12 cellular contexts compared by ENCODE assay signal in genomic region chr13:32408296-32408998, GRCh38. TPM values are rescaled to one million over a fixed set of nuclear protein-coding genes. Genes with fewer than 3 reads are reported as not detected.
DNase-seq lines count a peak whose midpoint lies in the region; ATAC-seq and TF ChIP-seq lines count a peak whose summit lies in the region.
"Had no signal": no experiment of that assay in that cellular context is flagged by ENCODE, and none has a peak within 500 bp of the region (broad histone marks: within the 10 kb centered on the region; RNA-seq: fewer than 3 reads in every experiment).

No MANE protein-coding gene starts in this region.

- H3K4me1 ChIP-seq in hepatocyte (ENCODE audit: insufficient read depth): peaks cover 8% of the 10 kb centered on the region

- H3K36me3 ChIP-seq in hepatocyte (replicated peaks; ENCODE audit: insufficient read depth, low read depth): no peaks in the 10 kb centered on the region

- H3K27ac ChIP-seq in hepatocyte: no peak overlapping the region
- H3K27ac ChIP-seq: esophagus squamous epithelium had no signal

- no peaks in the 10 kb centered on the region for H3K79me2 ChIP-seq in hepatocyte

- H3K27me3 ChIP-seq in hepatocyte: no peaks in the 10 kb centered on the region
- H3K27me3 ChIP-seq: esophagus squamous epithelium had no signal

- no peak for TF ChIP-seq CTCF in hepatocyte (IDR thresholded peaks at IDR 0.05; ENCODE audit: poor library complexity)

- no peak for ATAC-seq in GM18520 (IDR thresholded peaks at IDR 0.05; ENCODE audit: unreplicated experiment)

- H3K4me2 ChIP-seq in hepatocyte: no peak overlapping the region

- H3K9me2 ChIP-seq in hepatocyte (replicated peaks; ENCODE audit: insufficient read depth): no peaks in the 10 kb centered on the region

- H3K9me3 ChIP-seq in hepatocyte (ENCODE audit: low read depth): no peaks in the 10 kb centered on the region
- H3K9me3 ChIP-seq: esophagus squamous epithelium had no signal

- peak overlapping the region; percentile 14 for H2AFZ ChIP-seq in hepatocyte

- H3K4me3 ChIP-seq in hepatocyte: no peak overlapping the region
- H3K4me3 ChIP-seq: esophagus squamous epithelium had no signal

- DNase-seq in NCI-H510A treated with DMSO at 0.1 percent for 48 hours (lab: John Stamatoyannopoulos, UW) (peak; percentile 75), NCI-H510A (lab: John Stamatoyannopoulos, UW) (no peak), DMS79 treated with DMSO at 0.1 percent for 48 hours (lab: John Stamatoyannopoulos, UW) (peak; percentile 82), NCI-H1417 treated with DMSO at 0.1 percent for 48 hours (lab: John Stamatoyannopoulos, UW) (peak; percentile 15), hepatocyte (ENCODE audit: low spot score) (no peak), MV-4-11 (lab: John Stamatoyannopoulos, UW) (no peak), kidney tubule cell (ENCODE audit: low spot score) (no peak)
- DNase-seq: esophagus squamous epithelium, mammary epithelial cell, NCI-H2081 treated with DMSO at 0.1 percent for 48 hours, occipital lobe had no signal

- WGBS in hepatocyte (ENCODE audit: low lambda C conversion rate, missing lambda C conversion rate): 95% methylated on average over 9 of the region's 9 CpGs

- no peaks in the 10 kb centered on the region for H4K20me1 ChIP-seq in hepatocyte (ENCODE audit: insufficient read depth, poor library complexity, severe bottlenecking)

RNA-seq across cellular contexts. Expression of gene N4BP2L1, which starts 19.5 kb away (rescaled TPM):
- total RNA-seq in hepatocyte: 5.2 and 7.1 TPM in 2 replicates
- polyA plus RNA-seq in hepatocyte: 4.8 TPM in 2 replicates

Comparison
In these comparisons a context has a peak if more than half of its experiments do, and no peak if none do; other contexts are left out.
1. DNase-seq: peak in NCI-H510A treated with DMSO at 0.1 percent for 48 hours (single experiment), DMS79 treated with DMSO at 0.1 percent for 48 hours (single experiment) and NCI-H1417 treated with DMSO at 0.1 percent for 48 hours (single experiment); none in NCI-H510A (single experiment), hepatocyte (single experiment), MV-4-11 (single experiment) and kidney tubule cell (single experiment).